ENCODE assay signal across 8 cellular contexts in the genomic region with DNA sequence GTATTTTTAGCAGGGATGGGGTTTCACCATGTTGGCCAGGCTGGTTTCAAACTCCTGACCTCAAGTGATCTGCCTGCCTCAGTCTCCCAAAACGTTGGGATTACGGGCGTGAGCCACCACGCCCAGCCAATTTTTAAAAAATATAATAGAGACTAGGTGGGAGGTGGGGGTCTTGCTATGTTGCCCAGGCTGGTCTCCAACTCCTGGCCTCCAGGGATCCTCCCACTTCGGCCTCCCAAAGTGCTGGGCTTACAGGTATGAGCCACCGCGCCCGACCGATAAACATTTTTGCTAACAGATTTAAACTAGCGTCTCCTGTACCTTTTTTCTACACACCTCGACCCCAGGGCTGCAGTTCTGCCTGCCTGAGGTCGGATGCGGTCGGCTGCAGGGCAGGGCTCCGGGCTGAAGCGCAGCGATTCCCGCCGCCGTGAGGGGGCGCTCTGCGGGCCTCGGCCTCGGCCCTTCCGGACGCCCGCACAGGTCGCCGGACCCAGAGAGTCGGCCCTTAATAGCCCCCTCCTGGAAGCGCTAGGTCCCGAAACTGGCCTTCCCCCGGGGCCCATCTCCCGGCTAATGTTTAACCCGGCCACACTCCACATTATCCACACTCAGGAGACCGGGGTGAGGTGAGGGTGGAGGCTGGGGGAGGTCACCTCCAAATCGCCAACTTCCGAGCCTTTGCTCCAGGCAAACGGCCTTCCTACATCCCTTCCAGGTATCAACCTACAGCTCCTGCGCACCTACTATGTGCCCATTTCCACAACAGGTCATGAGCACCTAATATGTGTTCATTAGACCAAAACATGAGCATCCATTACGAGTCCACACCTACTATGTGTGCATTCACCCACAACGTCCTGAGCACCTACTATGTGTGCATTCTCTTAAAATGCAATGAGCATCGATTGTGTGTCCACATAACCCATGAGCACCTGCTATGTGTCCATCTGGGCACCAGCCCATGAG. TPM values are rescaled to one million over a fixed set of nuclear protein-coding genes. Genes with fewer than 3 reads are reported as not detected.
DNase-seq lines count a peak whose midpoint lies in the region; ATAC-seq and TF ChIP-seq lines count a peak whose summit lies in the region.

No MANE protein-coding gene starts in this region.

- dilution Hi-C loops in IMR-90 (cut with HindIII; ENCODE audit: low sequenced_read_pairs, unreplicated experiment), result no loop called here

- H2AK5ac ChIP-seq in IMR-90 (ENCODE audit: low read depth, low read length), result peak overlapping the region; percentile 7; the same call in 1 of the 2 replicates

- TF ChIP-seq POLR2A in IMR-90 (IDR thresholded peaks at IDR 0.05; ENCODE audit: low read depth, low read length), result no peak
- TF ChIP-seq POLR2A in vagina (IDR thresholded peaks at IDR 0.05), result no peak

- H4K8ac ChIP-seq in IMR-90 (ENCODE audit: low read depth in 2 of 2, low read length in 2 of 2), result peak overlapping the region; percentile 9 to 46; a peak in 1 of 4 replicates

- H3K18ac ChIP-seq in IMR-90 (ENCODE audit: low read depth, low read length), result no peak overlapping the region

- no TSS peak for BruUV-seq in IMR-90 (replicated peaks; lab: Mats Ljungman, UMichigan)

- TF ChIP-seq RAD21 in IMR-90 (IDR thresholded peaks at IDR 0.05; ENCODE audit: low read length), result peak; percentile 28; the same call in 1 of the 2 replicates

- 0 out of 2 replicates have a peak overlapping the region, but pooled peaks have one; percentile 4 for H4K5ac ChIP-seq in IMR-90 (ENCODE audit: low read depth, low read length)

- CTCF ChIA-PET in IMR-90 (lab: Yijun Ruan, JAX), result no interaction called here

- peaks cover 22% of the 10 kb centered on the region for H3K9me1 ChIP-seq in IMR-90 (ENCODE audit: insufficient read depth, low read length)

- H2AK9ac ChIP-seq in IMR-90 (replicated peaks; ENCODE audit: low read depth, low read length, poor library complexity), result peak overlapping the region; percentile 44

- H4K20me1 ChIP-seq in IMR-90 (ENCODE audit: insufficient read depth, low read length), result peaks cover 24% of the 10 kb centered on the region

- 0 out of 2 replicates have a peak overlapping the region, but pooled peaks have one; percentile 5 for H3K4me2 ChIP-seq in IMR-90 (ENCODE audit: low read depth, low read length)

- H3K9me3 Mint-ChIP-seq in activated naive CD8-positive, alpha-beta T cell treated with anti-CD3 and anti-CD28 coated beads, Interleukin-2, amount 50 U/mL, for 24 hours, result no peaks in the 10 kb centered on the region

- H3K4me3 Mint-ChIP-seq in activated naive CD8-positive, alpha-beta T cell treated with anti-CD3 and anti-CD28 coated beads, Interleukin-2, amount 50 U/mL, for 24 hours, result peak overlapping the region; percentile 76

- peak overlapping the region; percentile 64; the same call in 1 of the 2 replicates for H3K23ac ChIP-seq in IMR-90 (ENCODE audit: low read depth, low read length)

- POLR2A ChIA-PET in IMR-90 (lab: Charles Lee; ENCODE audit: unreplicated experiment), result no interaction called here

- TF ChIP-seq CTCF in IMR-90 (conservative IDR thresholded peaks at IDR 0.05; ENCODE audit: low read depth, low read length) (peak; percentile 47), vagina (IDR thresholded peaks at IDR 0.05) (peak in 1 of 3 experiments; percentile 25)

- H3K79me1 ChIP-seq in IMR-90 (ENCODE audit: low read depth in 1 of 2, low read length in 2 of 2), result peaks cover 6 to 35% of the 10 kb centered on the region in 2 experiments; a peak in 3 of 4 replicates

- H3K27me3 ChIP-seq in IMR-90 (ENCODE audit: control insufficient read depth, insufficient read depth, low read length), result no peaks in the 10 kb centered on the region
- no peaks in the 10 kb centered on the region for H3K27me3 ChIP-seq in vagina

- 75% methylated on average over 4 of the region's 43 CpGs; no CpG with 5 or more reads in 1 of the 2 experiments for WGBS in IMR-90 (ENCODE audit: extremely low coverage in 2 of 2, insufficient read length in 1 of 2), 2 experiments

- ATAC-seq in IMR-90 (ENCODE audit: low read depth), result no peak
- peak; percentile 6 for ATAC-seq in activated naive CD8-positive, alpha-beta T cell treated with anti-CD3 and anti-CD28 coated beads, Interleukin-2, amount 50 U/mL, for 24 hours
- ATAC-seq in left lobe of liver, result peak; percentile 69

- no peak overlapping the region for H4K91ac ChIP-seq in IMR-90 (ENCODE audit: insufficient read depth, low read depth, low read length)

- H3K27ac ChIP-seq in IMR-90 (ENCODE audit: insufficient read depth, low read length) (no peak overlapping the region), vagina (peak overlapping the region; percentile 93)

- H3K56ac ChIP-seq in IMR-90 (ENCODE audit: extremely low read depth, insufficient read depth, low read length), result no peak overlapping the region

- no peak overlapping the region for H3K9ac ChIP-seq in IMR-90 (ENCODE audit: low read depth, low read length)

- H3K4me3 ChIP-seq in IMR-90 (ENCODE audit: insufficient read depth, low read depth, low read length) (no peak overlapping the region), vagina (no peak overlapping the region)

- no peak overlapping the region for H3K27ac Mint-ChIP-seq in activated naive CD8-positive, alpha-beta T cell treated with anti-CD3 and anti-CD28 coated beads, Interleukin-2, amount 50 U/mL, for 24 hours

- H3K9me3 ChIP-seq in IMR-90 (ENCODE audit: control insufficient read depth, insufficient read depth, low read length) (no peaks in the 10 kb centered on the region), vagina (no peaks in the 10 kb centered on the region)

- no peak overlapping the region for H2BK120ac ChIP-seq in IMR-90 (ENCODE audit: low read depth, low read length)

- peak overlapping the region; percentile 34 for H2AFZ ChIP-seq in IMR-90 (replicated peaks; ENCODE audit: low read length, poor library complexity)

- no peak overlapping the region for H2BK15ac ChIP-seq in IMR-90 (ENCODE audit: low read depth, low read length)

- intact Hi-C loops in IMR-90 (cut with micrococcal nuclease), result loop anchor here (2.0 kb wide), 1 partner anchor 37 kb away; a partner anchor contains a TSS
- intact Hi-C loops in vagina (cut with DNase I), result no loop called here

- H3K4me1 Mint-ChIP-seq in activated naive CD8-positive, alpha-beta T cell treated with anti-CD3 and anti-CD28 coated beads, Interleukin-2, amount 50 U/mL, for 24 hours, result peaks cover 17% of the 10 kb centered on the region

- no peak overlapping the region for H3K14ac ChIP-seq in IMR-90 (replicated peaks; ENCODE audit: low read depth, low read length)

- H3K4me1 ChIP-seq in IMR-90 (ENCODE audit: control insufficient read depth, insufficient read depth, low read length) (peaks cover 24% of the 10 kb centered on the region), vagina (peaks cover 42% of the 10 kb centered on the region)

- in situ Hi-C loops in IMR-90 (cut with MboI; ENCODE audit: low sequenced_read_pairs), result no loop called here

- peak; percentile 57 for DNase-seq in NCI-H82 (lab: John Stamatoyannopoulos, UW)
- DNase-seq in NCI-H82 treated with DMSO at 0.1 percent for 48 hours (lab: John Stamatoyannopoulos, UW; ENCODE audit: unreplicated experiment), result no peak
- no peak for DNase-seq in IMR-90
- DNase-seq in activated naive CD8-positive, alpha-beta T cell treated with anti-CD3 and anti-CD28 coated beads, Interleukin-2, amount 50 U/mL, for 24 hours, result peak; percentile 46
- no peak for DNase-seq in left lobe of liver (ENCODE audit: low spot score)
- peak in 1 of 2 donors; percentile 82 for DNase-seq in vagina (ENCODE audit: extremely low spot score in 2 of 2)
- no peak for DNase-seq in activated gamma-delta T cell treated with Interleukin-2 at 50 U/mL for 16 hours
- DNase-seq in NCI-H1436 (lab: John Stamatoyannopoulos, UW), result no peak

- peaks cover 17% of the 10 kb centered on the region for H3K27me3 Mint-ChIP-seq in activated naive CD8-positive, alpha-beta T cell treated with anti-CD3 and anti-CD28 coated beads, Interleukin-2, amount 50 U/mL, for 24 hours

- no peaks in the 10 kb centered on the region for H3K36me3 Mint-ChIP-seq in activated naive CD8-positive, alpha-beta T cell treated with anti-CD3 and anti-CD28 coated beads, Interleukin-2, amount 50 U/mL, for 24 hours (ENCODE audit: low read depth)

- H2BK5ac ChIP-seq in IMR-90 (ENCODE audit: low read depth, low read length, poor library complexity, severe bottlenecking), result no peak overlapping the region

- peak overlapping the region; percentile 54; the same call in 1 of the 2 replicates for H3K4ac ChIP-seq in IMR-90 (ENCODE audit: low read depth, low read length)

- H3K36me3 ChIP-seq in IMR-90 (ENCODE audit: control insufficient read depth, insufficient read depth, low read length) (no peaks in the 10 kb centered on the region), vagina (no peaks in the 10 kb centered on the region)

- H2BK20ac ChIP-seq in IMR-90 (ENCODE audit: low read depth, low read length), result no peak overlapping the region

TF ChIP-seq in IMR-90, 13 proteins besides CTCF, POLR2A, EP300 and RAD21:
- TF ChIP-seq MAFK (IDR thresholded peaks at IDR 0.05; ENCODE audit: low read depth, low read length) (no peak), SMC3 (IDR thresholded peaks at IDR 0.05; ENCODE audit: low read depth, low read length) (peak; percentile 22; the same call in 1 of the 2 replicates)

RNA-seq across cellular contexts. Expression of a gene that starts 2.0 kb away (rescaled TPM):
- 0.36 and 0.56 TPM in 2 replicates for total RNA-seq in IMR-90 (2012; rRNA removed)
- 8.4 and 9.0 TPM in 2 replicates for polyA plus RNA-seq in IMR-90 (2012; rRNA removed)
- 6.1 and 12.6 TPM in 2 replicates for polyA plus RNA-seq in IMR-90 (2012; cell fraction: cytosol; rRNA removed)
- polyA plus RNA-seq in IMR-90 (2012; cell fraction: nucleus; rRNA removed; ENCODE audit: low replicate concordance), result 15.5 and 36.4 TPM in 2 replicates
- total RNA-seq in left lobe of liver, result 1.6 TPM
- total RNA-seq in vagina, result 6.9 TPM

RNA-seq across cellular contexts. Expression of a gene that starts 37.3 kb away (rescaled TPM):
- total RNA-seq in IMR-90 (2012; rRNA removed) (17.9 and 25.6 TPM in 2 replicates), left lobe of liver (41.0 TPM), vagina (76.1 TPM)
- 48.4 and 69.5 TPM in 2 replicates for polyA plus RNA-seq in IMR-90 (2012; rRNA removed)
- polyA plus RNA-seq in IMR-90 (2012; cell fraction: cytosol; rRNA removed), result 84.0 and 105 TPM in 2 replicates
- polyA plus RNA-seq in IMR-90 (2012; cell fraction: nucleus; rRNA removed; ENCODE audit: low replicate concordance), result 70.0 and 101 TPM in 2 replicates

RNA-seq across cellular contexts. Expression of a gene that starts 41.0 kb away (rescaled TPM):
- total RNA-seq in IMR-90 (2012; rRNA removed) (7.3 and 7.8 TPM in 2 replicates), left lobe of liver (5.0 TPM), vagina (6.9 TPM)
- polyA plus RNA-seq in IMR-90 (2012; rRNA removed), result 5.6 and 7.0 TPM in 2 replicates
- 3.0 and 5.3 TPM in 2 replicates for polyA plus RNA-seq in IMR-90 (2012; cell fraction: cytosol; rRNA removed)
- 6.5 and 10.4 TPM in 2 replicates for polyA plus RNA-seq in IMR-90 (2012; cell fraction: nucleus; rRNA removed; ENCODE audit: low replicate concordance)

RNA-seq across cellular contexts. Expression of a gene that starts 57.8 kb away (rescaled TPM):
- total RNA-seq in IMR-90 (2012; rRNA removed) (9.3 and 10.3 TPM in 2 replicates), left lobe of liver (22.3 TPM), vagina (37.6 TPM)
- 83.8 and 87.2 TPM in 2 replicates for polyA plus RNA-seq in IMR-90 (2012; rRNA removed)
- polyA plus RNA-seq in IMR-90 (2012; cell fraction: cytosol; rRNA removed), result 83.6 and 183 TPM in 2 replicates
- polyA plus RNA-seq in IMR-90 (2012; cell fraction: nucleus; rRNA removed; ENCODE audit: low replicate concordance), result 42.8 and 134 TPM in 2 replicates

Comparison
In these comparisons a context has a peak if more than half of its experiments do, and no peak if none do; other contexts are left out.
1. DNase-seq: peak in NCI-H82 (single experiment) and activated naive CD8-positive, alpha-beta T cell treated with anti-CD3 and anti-CD28 coated beads, Interleukin-2, amount 50 U/mL, for 24 hours (single experiment); none in NCI-H82 treated with DMSO at 0.1 percent for 48 hours (single experiment), IMR-90 (single experiment), left lobe of liver (single experiment), activated gamma-delta T cell treated with Interleukin-2 at 50 U/mL for 16 hours (single experiment) and NCI-H1436 (single experiment).